In genomic region chr2:165203689-165204559, GRCh38 we compare ENCODE assay signal across 8 cellular contexts. TPM values are rescaled to one million over a fixed set of nuclear protein-coding genes. Genes with fewer than 3 reads are reported as not detected.
DNase-seq lines count a peak whose midpoint lies in the region; ATAC-seq, FAIRE-seq and TF ChIP-seq lines count a peak whose summit lies in the region.

Gene SCN3A (minus strand): TSS chr2:165204050. CDS start chr2:165176394, 27,656 bp downstream.

- H3K36me3 ChIP-seq in keratinocyte (ENCODE audit: control insufficient read depth in 2 of 2, extremely low read depth in 1 of 2, insufficient read depth in 2 of 2, low read length in 2 of 2) (no peaks in the 10 kb centered on the region), thymus (ENCODE audit: control insufficient read depth, insufficient read depth) (no peaks in the 10 kb centered on the region)
- H3K36me3 ChIP-seq in effector memory CD4-positive, alpha-beta T cell (ENCODE audit: control insufficient read depth, insufficient read depth, low read length), result no peaks in the 10 kb centered on the region

- H3K9me3 ChIP-seq in keratinocyte (ENCODE audit: control insufficient read depth, low read depth, low read length), result no peaks in the 10 kb centered on the region
- no peaks in the 10 kb centered on the region for H3K9me3 ChIP-seq in thymus (ENCODE audit: control insufficient read depth)
- no peaks in the 10 kb centered on the region for H3K9me3 ChIP-seq in effector memory CD4-positive, alpha-beta T cell (ENCODE audit: control insufficient read depth, low read length)

- DNase-seq in Caki2 (ENCODE audit: low read depth) (peak; percentile 70), NCI-H345 (lab: John Stamatoyannopoulos, UW) (peak; percentile 81), astrocyte of the hippocampus (ENCODE audit: low read depth, low spot score) (peak; percentile 76), keratinocyte (ENCODE audit: low read depth, low spot score) (no peak)
- DNase-seq in effector memory CD4-positive, alpha-beta T cell, result no peak

- H3K79me2 ChIP-seq in keratinocyte (ENCODE audit: control insufficient read depth, insufficient read depth, low read length), result no peaks in the 10 kb centered on the region

- dilution Hi-C loops in keratinocyte (cut with MboI; ENCODE audit: extremely low pct_ligation_motif_present, low sequenced_read_pairs), result no loop called here

- no peak within 1 kb of the TSS for H3K4me2 ChIP-seq in keratinocyte (ENCODE audit: control insufficient read depth, extremely low read depth, insufficient read depth, low read depth, low read length)

- no peaks in the 10 kb centered on the region for H3K4me1 ChIP-seq in keratinocyte (ENCODE audit: control insufficient read depth, extremely low read depth, insufficient read depth, low read length)
- H3K4me1 ChIP-seq in thymus (ENCODE audit: control insufficient read depth, insufficient read depth, low read length), result no peaks in the 10 kb centered on the region
- H3K4me1 ChIP-seq in effector memory CD4-positive, alpha-beta T cell (ENCODE audit: control insufficient read depth, insufficient read depth, low read length, poor library complexity, severe bottlenecking), result no peaks in the 10 kb centered on the region

- no peaks in the 10 kb centered on the region for H3K9me1 ChIP-seq in keratinocyte (ENCODE audit: control insufficient read depth, extremely low read depth, insufficient read depth, low read length)

- 25% methylated on average over 8 of the region's 8 CpGs for WGBS in thymus

- H3K9ac ChIP-seq in keratinocyte (ENCODE audit: control insufficient read depth, extremely low read depth, insufficient read depth, low read length), result no peak within 1 kb of the TSS

- H4K20me1 ChIP-seq in keratinocyte (ENCODE audit: control insufficient read depth, extremely low read depth, insufficient read depth, low read length), result no peaks in the 10 kb centered on the region

- H3K4me3 ChIP-seq in keratinocyte (ENCODE audit: control insufficient read depth in 2 of 3, extremely low read depth in 1 of 3, insufficient read depth in 2 of 3, low read depth in 1 of 3, low read length in 3 of 3), result no peak within 1 kb of the TSS
- H3K4me3 ChIP-seq in thymus (ENCODE audit: low read length), result peak within 1 kb of the TSS; percentile 34
- H3K4me3 ChIP-seq in effector memory CD4-positive, alpha-beta T cell (ENCODE audit: insufficient read depth, low read depth, low read length, poor library complexity, severe bottlenecking), result no peak within 1 kb of the TSS

- peak; percentile 62 for ATAC-seq in GM18909 (IDR thresholded peaks at IDR 0.05; ENCODE audit: poor library complexity, unreplicated experiment)
- peak; percentile 55 for ATAC-seq in HG03378 (IDR thresholded peaks at IDR 0.05; ENCODE audit: unreplicated experiment)

- no peak within 1 kb of the TSS for H3K27ac ChIP-seq in keratinocyte (ENCODE audit: control insufficient read depth, insufficient read depth, low read length)
- no peak within 1 kb of the TSS for H3K27ac ChIP-seq in thymus (ENCODE audit: low read depth)
- no peak within 1 kb of the TSS for H3K27ac ChIP-seq in effector memory CD4-positive, alpha-beta T cell (ENCODE audit: insufficient read depth, low read length, poor library complexity, severe bottlenecking)

- no peak within 1 kb of the TSS for H2AFZ ChIP-seq in keratinocyte (ENCODE audit: control insufficient read depth, low read length)

- no peaks in the 10 kb centered on the region for H3K27me3 ChIP-seq in keratinocyte (ENCODE audit: control insufficient read depth, extremely low read depth, insufficient read depth, low read length)
- no peaks in the 10 kb centered on the region for H3K27me3 ChIP-seq in thymus (ENCODE audit: control insufficient read depth, insufficient read depth)
- H3K27me3 ChIP-seq in effector memory CD4-positive, alpha-beta T cell (replicated peaks; ENCODE audit: control insufficient read depth, insufficient read depth, low read length, poor library complexity, severe bottlenecking), result no peaks in the 10 kb centered on the region

- in situ Hi-C loops in Caki2 (cut with HindIII; ENCODE audit: low pct_unique_long_range_greater_than_20kb, low sequenced_read_pairs), result no loop called here

- TF ChIP-seq CTCF in keratinocyte (optimal IDR thresholded peaks at IDR 0.05 in 1 of 3, IDR thresholded peaks at IDR 0.05 in 1 of 3, conservative IDR thresholded peaks at IDR 0.05 in 1 of 3; ENCODE audit: extremely low read depth in 1 of 3, insufficient read depth in 2 of 3, low read length in 3 of 3), result peak; percentile 64 to 66 (median 64)

- FAIRE-seq in keratinocyte (lab: Jason Lieb, UNC), result no peak

RNA-seq across cellular contexts. Expression of gene SCN3A, which starts in this region (rescaled TPM):
- total RNA-seq in Caki2 (2014; rRNA removed; shearing (Covaris generic); ENCODE audit: low replicate concordance), result 0.14 and 0.24 TPM in 2 replicates
- polyA plus RNA-seq in keratinocyte (0.01 TPM in 1 of 3 replicates, not detected in the others), thymus (3.0 TPM)
- not detected for polyA plus RNA-seq in keratinocyte (2011; ENCODE audit: low read depth)
- polyA plus RNA-seq in keratinocyte (2011; cell fraction: cytosol; rRNA removed), result not detected in 2 replicates
- polyA plus RNA-seq in keratinocyte (2011; cell fraction: nucleus; rRNA removed), result not detected in 2 replicates
- polyA plus RNA-seq in keratinocyte (2012; ENCODE audit: low replicate concordance), result not detected in 2 replicates
- polyA minus RNA-seq in keratinocyte, result not detected in 3 replicates
- not detected for polyA minus RNA-seq in keratinocyte (2011; cell fraction: cytosol; rRNA and poly(A)+ RNA removed)
- polyA minus RNA-seq in keratinocyte (2011; cell fraction: nucleus; rRNA and poly(A)+ RNA removed), result not detected in 2 replicates

Comparison
In these comparisons a context has a peak if more than half of its experiments do, and no peak if none do; other contexts are left out.
1. Peak in DNase-seq in Caki2; RNA of the gene not detected or under 1 TPM.
2. DNase-seq: peak in NCI-H345 (single experiment) and astrocyte of the hippocampus (single experiment); none in keratinocyte (single experiment) and effector memory CD4-positive, alpha-beta T cell (0 of 3).